In the genomic region with DNA sequence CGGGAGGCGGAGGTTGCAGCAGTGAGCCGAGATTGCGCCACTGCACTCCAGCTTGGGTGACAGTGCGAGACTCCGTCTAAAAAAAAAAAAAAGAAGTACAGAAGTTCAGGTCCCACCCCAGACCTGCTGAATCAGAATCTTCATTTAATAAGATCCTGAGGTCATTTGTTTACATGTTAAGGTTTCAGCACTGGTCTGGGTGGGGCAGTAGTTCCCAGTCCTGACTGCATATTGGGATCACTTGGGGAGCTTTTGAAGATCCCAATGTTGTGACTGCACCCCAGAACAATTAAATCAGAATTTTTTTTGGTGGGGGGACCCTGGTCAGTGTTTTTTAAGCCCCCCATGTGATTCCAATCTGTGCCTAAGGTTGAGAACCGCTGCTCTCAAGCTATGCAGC, we compare ENCODE assay signal across 20 cellular contexts. TPM values are rescaled to one million over a fixed set of nuclear protein-coding genes. Genes with fewer than 3 reads are reported as not detected.
DNase-seq lines count a peak whose midpoint lies in the region; ATAC-seq and TF ChIP-seq lines count a peak whose summit lies in the region.
"Had no signal": no experiment of that assay in that cellular context is flagged by ENCODE, and none has a peak within 500 bp of the region (broad histone marks: within the 10 kb centered on the region; RNA-seq: fewer than 3 reads in every experiment).

No MANE protein-coding gene starts in this region.

- DNase-seq in H4 (ENCODE audit: low spot score) (peak; percentile 59), M059J (ENCODE audit: low read depth) (peak; percentile 24), SJSA1 (ENCODE audit: low read depth in 1 of 2, low spot score in 2 of 2) (peak; percentile 75 to 85), mucosa of descending colon (no peak), SHP77 treated with DMSO at 0.1 percent for 48 hours (lab: John Stamatoyannopoulos, UW) (no peak), GM19240 (ENCODE audit: insufficient read length, low spot score) (no peak)
- DNase-seq: 8988T; ACHN; AML-193; BE2C; Calu3; CD4-positive, alpha-beta T cell; CD8-positive, alpha-beta memory T cell; DMS53; DMS79 treated with DMSO at 0.1 percent for 48 hours had no signal

- no peaks in the 10 kb centered on the region for H3K36me3 ChIP-seq in SJSA1
- no peaks in the 10 kb centered on the region for H3K36me3 ChIP-seq in mucosa of descending colon (ENCODE audit: low read depth)
- H3K36me3 ChIP-seq: BE2C; BLaER1 treated with 17β-estradiol and CSF1 and Interleukin-3, amounts not matched to agents 10 nM and 100 nM; HAP-1 had no signal

- ATAC-seq in mucosa of descending colon, result peak; percentile 25
- ATAC-seq in GM19467 (IDR thresholded peaks at IDR 0.05; ENCODE audit: unreplicated experiment), result no peak
- ATAC-seq: GM23338 had no signal

- H3K4me1 ChIP-seq in SJSA1 (replicated peaks), result no peaks in the 10 kb centered on the region
- no peaks in the 10 kb centered on the region for H3K4me1 ChIP-seq in mucosa of descending colon (ENCODE audit: low read depth)
- H3K4me1 ChIP-seq: A549, BE2C, HAP-1 had no signal

- H3K9me3 ChIP-seq in SJSA1 (replicated peaks) (peaks cover 14% of the 10 kb centered on the region), mucosa of descending colon (no peaks in the 10 kb centered on the region)
- H3K9me3 ChIP-seq: A549; BE2C; BLaER1 treated with 17β-estradiol and CSF1 and Interleukin-3, amounts not matched to agents 10 nM and 100 nM; HAP-1 had no signal

- intact Hi-C loops in mucosa of descending colon (cut with DNase I, micrococcal nuclease), result no loop called here

- H3K27ac ChIP-seq in SJSA1, result no peak overlapping the region
- H3K27ac ChIP-seq: A549; BLaER1 treated with 17β-estradiol and CSF1 and Interleukin-3, amounts not matched to agents 10 nM and 100 nM had no signal

- H3K4me3 ChIP-seq in SJSA1, result no peak overlapping the region
- no peak overlapping the region for H3K4me3 ChIP-seq in mucosa of descending colon
- H3K4me3 ChIP-seq: A549; BLaER1 treated with 17β-estradiol and CSF1 and Interleukin-3, amounts not matched to agents 10 nM and 100 nM; GM23338; HAP-1 had no signal

- peaks cover 98% of the 10 kb centered on the region for H3K27me3 ChIP-seq in SJSA1 (replicated peaks)
- H3K27me3 ChIP-seq: BLaER1 treated with 17β-estradiol and CSF1 and Interleukin-3, amounts not matched to agents 10 nM and 100 nM had no signal

- TF ChIP-seq CTCF in mucosa of descending colon (IDR thresholded peaks at IDR 0.05), result no peak

RNA-seq across cellular contexts. Expression of gene COL2A1, which starts 11.7 kb away (rescaled TPM):
- not detected in 2 replicates for total RNA-seq in H4 (2014; rRNA removed; shearing (Covaris generic))
- total RNA-seq in M059J (2014; rRNA removed; shearing (Covaris generic)), result 0.25 TPM in 1 of 2 replicates, not detected in the other
- not detected in 2 replicates for total RNA-seq in SJSA1 (2014; rRNA removed; shearing (Covaris generic))
- total RNA-seq in mucosa of descending colon, result 1 to 10 TPM in 2 of 3 donors, under 1 TPM in 1; 0.19 to 1.5 (median 1.2) TPM
- total RNA-seq: CD4-positive, alpha-beta T cell; CD8-positive, alpha-beta memory T cell had no signal

RNA-seq across cellular contexts. Expression of gene TMEM106C, which starts 52.6 kb away (rescaled TPM):
- 294 and 314 TPM in 2 replicates for total RNA-seq in H4 (2014; rRNA removed; shearing (Covaris generic))
- total RNA-seq in M059J (2014; rRNA removed; shearing (Covaris generic)), result 282 and 530 TPM in 2 replicates
- 83.1 and 143 TPM in 2 replicates for total RNA-seq in SJSA1 (2014; rRNA removed; shearing (Covaris generic))
- total RNA-seq in mucosa of descending colon, result 100 to 1,000 TPM in 2 of 3 donors, 10 to 100 TPM in 1; 93.9 to 208 (median 183) TPM

Comparison
In these comparisons a context has a peak if more than half of its experiments do, and no peak if none do; other contexts are left out.
1. DNase-seq: peak in H4 (single experiment), M059J (single experiment) and SJSA1 (2 of 2); none in mucosa of descending colon (0 of 3), SHP77 treated with DMSO at 0.1 percent for 48 hours (single experiment) and GM19240 (single experiment).